Comparison of ENCODE assay signal across 2 cellular contexts in genomic region chr1:204402391-204402790, GRCh38.
TF ChIP-seq lines count a peak whose summit lies in the region.

No MANE protein-coding gene starts in this region.

TF ChIP-seq in HepG2, 621 proteins besides CTCF, POLR2A, EP300 and RAD21:
- TF ChIP-seq RBM22 (optimal IDR thresholded peaks at IDR 0.05; ENCODE audit: low read length), result peak; percentile 43
- peak; percentile 17; the same call in 1 of the 2 replicates for TF ChIP-seq ZNF770 (CRISPR knock-in tag; IDR thresholded peaks at IDR 0.05)
- no peak for TF ChIP-seq ZNF431 (CRISPR knock-in tag; IDR thresholded peaks at IDR 0.05; ENCODE audit: borderline replicate concordance, low read depth)
- 0 out of 2 replicates have a peak, but pooled peaks have one; percentile 22 for TF ChIP-seq SSRP1 (CRISPR knock-in tag; IDR thresholded peaks at IDR 0.05)
- TF ChIP-seq ARNT (IDR thresholded peaks at IDR 0.05), result no peak
- no peak for TF ChIP-seq HMGXB4 (CRISPR knock-in tag; IDR thresholded peaks at IDR 0.05; ENCODE audit: borderline replicate concordance in 1 of 2, low read depth in 1 of 2)
- no peak for TF ChIP-seq ZNF713 (CRISPR knock-in tag; IDR thresholded peaks at IDR 0.05)

TF ChIP-seq in GM12878, 131 proteins besides CTCF, POLR2A, EP300 and RAD21:
- TF ChIP-seq NR2F1 (conservative IDR thresholded peaks at IDR 0.05) (no peak), POLR2AphosphoS5 (IDR thresholded peaks at IDR 0.05; ENCODE audit: low read length) (0 out of 2 replicates have a peak, but pooled peaks have one; percentile 36)
